ENCODE assay signal across 14 cellular contexts in the genomic region with DNA sequence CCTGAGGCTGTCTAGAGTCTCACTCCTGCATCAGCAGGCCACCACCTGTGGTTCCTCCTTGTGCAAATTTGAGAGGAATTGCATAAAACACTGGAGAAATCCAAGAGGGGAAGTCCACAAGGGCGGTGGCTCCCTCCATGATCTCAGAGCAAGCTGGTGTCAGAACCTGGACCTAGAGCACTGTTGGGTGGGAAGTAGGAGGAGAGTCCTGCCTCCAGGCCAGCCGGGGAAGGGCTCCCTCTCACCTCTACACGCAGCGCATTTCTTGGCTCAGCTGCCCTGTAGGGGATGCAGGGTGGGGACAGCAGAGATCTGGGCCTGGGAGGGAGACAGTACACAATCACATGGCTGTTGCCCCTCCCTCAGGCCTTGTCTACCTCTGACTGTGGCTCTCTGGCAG. TPM values are rescaled to one million over a fixed set of nuclear protein-coding genes. Genes with fewer than 3 reads are reported as not detected.
"Had no signal": no experiment of that assay in that cellular context is flagged by ENCODE, and none has a peak within 500 bp of the region (broad histone marks: within the 10 kb centered on the region; RNA-seq: fewer than 3 reads in every experiment).

No MANE protein-coding gene starts in this region.

RNA-seq across cellular contexts. Expression of a gene that starts 19.9 kb away (rescaled TPM):
- total RNA-seq: activated CD4-positive, alpha-beta T cell treated with anti-CD3 and anti-CD28 coated beads for 36 hours; activated CD4-positive, alpha-beta T cell treated with anti-CD3 and anti-CD28 coated beads, Interleukin-2, amount 10 ng/mL, durations not matched to agents 7 days and 5 days; activated CD8-positive, alpha-beta T cell treated with anti-CD3 and anti-CD28 coated beads, Interleukin-2, amount 10 ng/mL, durations not matched to agents 7 days and 5 days; activated naive CD8-positive, alpha-beta T cell treated with anti-CD3 and anti-CD28 coated beads, Interleukin-2, amount 10 ng/mL, durations not matched to agents 7 days and 5 days; activated T-helper 2 cell treated with anti-CD3 and anti-CD28 coated beads, Interferon-gamma antibody, Interleukin-2, Interleukin-4, amounts not matched to agents 10 μg/mL and 5 μg/mL and 100 μg/mL, durations not matched to agents 14 hours and 24 hours and 36 hours; ascending aorta; Peyer's patch; SK-MEL-5; T-helper 17 cell had no signal

RNA-seq across cellular contexts. Expression of a gene that starts 36.5 kb away (rescaled TPM):
- total RNA-seq: activated CD4-positive, alpha-beta T cell treated with anti-CD3 and anti-CD28 coated beads for 36 hours; activated CD4-positive, alpha-beta T cell treated with anti-CD3 and anti-CD28 coated beads, Interleukin-2, amount 10 ng/mL, durations not matched to agents 7 days and 5 days; activated CD8-positive, alpha-beta T cell treated with anti-CD3 and anti-CD28 coated beads, Interleukin-2, amount 10 ng/mL, durations not matched to agents 7 days and 5 days; activated naive CD8-positive, alpha-beta T cell treated with anti-CD3 and anti-CD28 coated beads, Interleukin-2, amount 10 ng/mL, durations not matched to agents 7 days and 5 days; ascending aorta; cardiac septum; PC-3; Peyer's patch; SK-MEL-5; T-cell; WTC11 had no signal

RNA-seq across cellular contexts. Expression of a gene that starts 44.6 kb away (rescaled TPM):
- total RNA-seq: activated CD4-positive, alpha-beta T cell treated with anti-CD3 and anti-CD28 coated beads for 36 hours; activated CD4-positive, alpha-beta T cell treated with anti-CD3 and anti-CD28 coated beads, Interleukin-2, amount 10 ng/mL, durations not matched to agents 7 days and 5 days; activated CD8-positive, alpha-beta T cell treated with anti-CD3 and anti-CD28 coated beads, Interleukin-2, amount 10 ng/mL, durations not matched to agents 7 days and 5 days; activated T-helper 2 cell treated with anti-CD3 and anti-CD28 coated beads, Interferon-gamma antibody, Interleukin-2, Interleukin-4, amounts not matched to agents 10 μg/mL and 5 μg/mL and 100 μg/mL, durations not matched to agents 14 hours and 24 hours and 36 hours; M059J; PC-3; SK-MEL-5; T-cell; T-helper 17 cell; WTC11 had no signal

RNA-seq across cellular contexts. Expression of a gene that starts 59.5 kb away (rescaled TPM):
- total RNA-seq: ascending aorta had no signal
